1 cellular context compared by ENCODE assay signal in genomic region chr15:77775851-77776250, GRCh38.
TF ChIP-seq lines count a peak whose summit lies in the region.

No MANE protein-coding gene starts in this region.

TF ChIP-seq in H1, 55 proteins besides CTCF, POLR2A, EP300 and RAD21:
- TF ChIP-seq ATF3 (IDR thresholded peaks at IDR 0.05; ENCODE audit: insufficient read depth, low read depth, low read length) (no peak), CHD7 (IDR thresholded peaks at IDR 0.05; ENCODE audit: insufficient replicate concordance, low read length) (no peak), CHD1 (IDR thresholded peaks at IDR 0.05; ENCODE audit: low read depth, low read length) (no peak), ATF2 (IDR thresholded peaks at IDR 0.05; ENCODE audit: low read length) (no peak), HDAC6 (IDR thresholded peaks at IDR 0.05; ENCODE audit: low read depth, low read length) (no peak), CEBPB (IDR thresholded peaks at IDR 0.05; ENCODE audit: low read depth, low read length) (no peak), EZH2 (IDR thresholded peaks at IDR 0.05; ENCODE audit: low read depth, low read length, severe bottlenecking) (no peak), KDM1A (IDR thresholded peaks at IDR 0.05; ENCODE audit: borderline replicate concordance, low read length) (no peak), RNF2 (IDR thresholded peaks at IDR 0.05; ENCODE audit: borderline replicate concordance, low read depth, low read length, missing control alignments, poor library complexity, severe bottlenecking) (no peak), HDAC2 (IDR thresholded peaks at IDR 0.05; ENCODE audit: borderline replicate concordance in 1 of 2, low read depth in 2 of 2, low read length in 2 of 2) (no peak), SIX5 (IDR thresholded peaks at IDR 0.05; ENCODE audit: low read depth, low read length) (no peak)
